ENCODE assay signal across 8 cellular contexts in genomic region chr2:95076705-95077520, GRCh38.
A peak's percentile ranks its signal among the peaks of the same experiment; 100 is the strongest.
DNase-seq lines count a peak whose midpoint lies in the region; ATAC-seq, FAIRE-seq and TF ChIP-seq lines count a peak whose summit lies in the region.

No MANE protein-coding gene starts in this region.

- H3K36me3 ChIP-seq in parathyroid adenoma (ENCODE audit: control insufficient read depth, insufficient read depth, low read length) (no peaks in the 10 kb centered on the region), tibial artery (no peaks in the 10 kb centered on the region)

- H3K79me2 ChIP-seq in parathyroid adenoma, result no peaks in the 10 kb centered on the region

- intact Hi-C loops in head of caudate nucleus (cut with DNase I) (loop anchor here (5.0 kb wide), 1 partner anchor 40 kb away; no protein-coding TSS in a partner anchor), tibial artery (cut with DNase I; ENCODE audit: low total_unique reads) (no loop called here)

- peak; percentile 77 for ATAC-seq in GM21381 (IDR thresholded peaks at IDR 0.05; ENCODE audit: unreplicated experiment)

- no peak for FAIRE-seq in D721Med (lab: Jason Lieb, UNC)

- H3K9me3 ChIP-seq in parathyroid adenoma (ENCODE audit: control insufficient read depth, low read length), result no peaks in the 10 kb centered on the region
- H3K9me3 ChIP-seq in tibial artery, result no peaks in the 10 kb centered on the region

- H3K27ac ChIP-seq in parathyroid adenoma, result no peak overlapping the region
- no peak overlapping the region for H3K27ac ChIP-seq in tibial artery

- no peaks in the 10 kb centered on the region for H3K27me3 ChIP-seq in parathyroid adenoma (ENCODE audit: control insufficient read depth, insufficient read depth, low read length)
- peaks cover 0 to 47% of the 10 kb centered on the region in 2 donors for H3K27me3 ChIP-seq in tibial artery

- H3K9ac ChIP-seq in parathyroid adenoma, result no peak overlapping the region

- TF ChIP-seq CTCF in D721Med (IDR thresholded peaks at IDR 0.05; ENCODE audit: insufficient read depth, missing control alignments), result peak; percentile 76
- peak; percentile 91 for TF ChIP-seq CTCF in parathyroid adenoma (IDR thresholded peaks at IDR 0.05)
- TF ChIP-seq CTCF in tibial artery (IDR thresholded peaks at IDR 0.05), result peak; percentile 62 to 69

- H3K4me2 ChIP-seq in parathyroid adenoma (ENCODE audit: low read length), result peak overlapping the region; percentile 71

- peak; percentile 75 for DNase-seq in D721Med (ENCODE audit: insufficient read length, low spot score)
- DNase-seq in HuH-7.5 (ENCODE audit: low spot score), result peak; percentile 77
- DNase-seq in SHP77 treated with DMSO at 0.1 percent for 48 hours (lab: John Stamatoyannopoulos, UW), result peak; percentile 21
- peak; percentile 94 for DNase-seq in activated naive CD4-positive, alpha-beta T cell treated with anti-CD3 and anti-CD28 coated beads, Interleukin-2, amount 50 U/mL, for 16 hours
- peak; percentile 84 to 96 (median 91) for DNase-seq in head of caudate nucleus
- DNase-seq in tibial artery, result peak in 1 of 2 donors; percentile 58

- H2AFZ ChIP-seq in parathyroid adenoma, result peak overlapping the region; percentile 89

- H3K4me1 ChIP-seq in parathyroid adenoma, result no peaks in the 10 kb centered on the region
- peaks cover 0 to 10% (median 8%) of the 10 kb centered on the region in 4 donors for H3K4me1 ChIP-seq in tibial artery

- H3K4me3 ChIP-seq in parathyroid adenoma (ENCODE audit: low read depth, low read length) (peak overlapping the region; percentile 40), tibial artery (peak overlapping the region; percentile 22 to 41)
